ENCODE assay signal across 1 cellular context in genomic region chr11:60908803-60909202, GRCh38.
TF ChIP-seq lines count a peak whose summit lies in the region.

No MANE protein-coding gene starts in this region.

TF ChIP-seq in HEK293, 187 proteins besides CTCF, POLR2A, EP300 and RAD21 (continued from another document):
- TF ChIP-seq ZBTB49 (tag by site-specific recombination; IDR thresholded peaks at IDR 0.05; ENCODE audit: low read depth), result no peak
- no peak for TF ChIP-seq ZNF624 (tag by site-specific recombination; IDR thresholded peaks at IDR 0.05)
- TF ChIP-seq ZNF324 (tag by site-specific recombination; IDR thresholded peaks at IDR 0.05), result no peak
- no peak for TF ChIP-seq ZNF274 (IDR thresholded peaks at IDR 0.05; ENCODE audit: low read length)
- no peak for TF ChIP-seq ZNF274 (tag by site-specific recombination; IDR thresholded peaks at IDR 0.05; ENCODE audit: borderline replicate concordance)
